Comparison of ENCODE assay signal across 2 cellular contexts in the genomic region with DNA sequence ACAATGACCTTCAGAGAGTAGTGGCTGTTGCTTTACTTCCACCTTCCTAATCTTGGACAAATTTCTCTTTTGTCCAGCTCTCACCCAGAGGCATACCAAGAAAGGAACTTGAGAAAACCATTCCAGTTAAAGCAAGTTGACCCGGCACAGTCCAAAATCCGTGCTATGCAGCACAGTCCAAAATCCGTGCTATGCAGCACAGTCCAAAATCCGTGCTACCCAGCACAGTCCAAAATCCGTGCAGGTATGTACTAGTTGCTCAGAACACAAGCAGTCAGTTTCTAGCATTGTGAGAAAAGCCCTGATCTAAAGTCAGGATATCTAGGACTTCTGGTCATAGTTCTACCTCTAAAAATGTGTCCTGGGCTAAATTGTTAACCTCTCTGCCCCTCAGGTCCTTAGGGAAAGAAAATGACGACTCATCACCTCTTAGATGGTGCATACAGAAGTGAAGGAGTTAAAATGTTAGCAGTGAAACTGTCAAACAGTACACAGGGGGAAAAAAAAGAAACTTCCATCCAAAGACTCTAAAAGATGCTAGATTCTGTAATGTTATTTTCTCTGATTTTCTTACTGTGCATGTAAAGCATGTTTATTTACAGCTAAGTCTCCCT.
A peak's percentile ranks its signal among the peaks of the same experiment; 100 is the strongest.
TF ChIP-seq lines count a peak whose summit lies in the region.

No MANE protein-coding gene starts in this region.

TF ChIP-seq in A549, 52 proteins besides CTCF, POLR2A, EP300 and RAD21:
- no peak for TF ChIP-seq CHD4 (IDR thresholded peaks at IDR 0.05; ENCODE audit: borderline replicate concordance)
- peak; percentile 92 for TF ChIP-seq MAFK (IDR thresholded peaks at IDR 0.05; ENCODE audit: partially characterized antibody)

TF ChIP-seq in IMR-90, 13 proteins besides CTCF, POLR2A, EP300 and RAD21:
- TF ChIP-seq MAZ (IDR thresholded peaks at IDR 0.05; ENCODE audit: borderline replicate concordance, low read depth, low read length) (no peak), MAFK (IDR thresholded peaks at IDR 0.05; ENCODE audit: low read depth, low read length) (peak; percentile 83), BHLHE40 (IDR thresholded peaks at IDR 0.05; ENCODE audit: low read depth, low read length) (no peak), CEBPB (IDR thresholded peaks at IDR 0.05; ENCODE audit: low read depth, low read length) (no peak), RCOR1 (IDR thresholded peaks at IDR 0.05; ENCODE audit: insufficient replicate concordance, low read length) (no peak)
TF ChIP-seq in IMR-90: peak in this region for 1.
